10 cellular contexts compared by ENCODE assay signal in the genomic region with DNA sequence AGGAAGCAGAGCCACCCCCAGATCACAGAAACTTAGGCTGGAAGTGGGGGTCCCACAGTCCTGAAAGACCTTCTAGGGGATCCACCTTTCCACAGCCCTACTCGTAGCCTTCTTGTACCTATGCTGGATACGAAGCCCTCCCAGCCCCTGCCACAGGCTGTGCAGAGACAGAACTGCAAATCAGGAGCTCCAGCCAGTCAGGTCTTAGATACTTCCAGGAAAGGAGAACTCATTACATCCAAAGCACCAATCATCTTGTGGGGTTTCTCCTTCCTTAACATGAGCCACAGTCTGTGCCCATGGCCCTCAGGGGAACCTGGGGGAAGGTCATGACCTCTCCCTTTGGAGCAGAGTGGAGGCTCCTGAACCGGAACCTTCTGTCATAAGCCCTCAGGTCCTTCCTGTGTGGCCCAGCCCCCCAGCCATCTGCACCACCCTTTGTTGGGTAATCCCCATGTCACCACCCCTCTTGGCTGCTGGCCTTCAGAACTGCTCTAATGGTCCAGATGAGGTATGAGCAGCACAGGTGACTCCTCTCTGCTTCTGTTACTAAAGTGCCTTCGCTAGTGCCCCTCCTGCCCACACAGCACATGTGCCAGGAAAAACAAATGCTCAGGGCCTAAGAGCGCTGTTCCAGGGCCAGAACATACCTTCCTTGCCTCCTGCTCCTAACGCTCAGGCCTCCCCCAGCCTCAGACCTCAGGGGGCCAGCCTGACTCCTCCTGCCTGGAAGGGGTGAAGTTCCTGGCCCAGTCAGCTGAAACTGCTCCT. TPM values are rescaled to one million over a fixed set of nuclear protein-coding genes. Genes with fewer than 3 reads are reported as not detected.
DNase-seq lines count a peak whose midpoint lies in the region; ATAC-seq, FAIRE-seq and TF ChIP-seq lines count a peak whose summit lies in the region.
"Had no signal": no experiment of that assay in that cellular context is flagged by ENCODE, and none has a peak within 500 bp of the region (broad histone marks: within the 10 kb centered on the region; RNA-seq: fewer than 3 reads in every experiment).

No MANE protein-coding gene starts in this region.

- WGBS in esophagus muscularis mucosa: 67% methylated on average over 6 of the region's 6 CpGs

- peaks cover 0 to 11% (median 0%) of the 10 kb centered on the region in 4 donors for H3K4me1 ChIP-seq in esophagus muscularis mucosa

- H3K27ac ChIP-seq in esophagus muscularis mucosa (replicated peaks in 1 of 4): no peak overlapping the region

- DNase-seq in NCI-H2196 (lab: John Stamatoyannopoulos, UW; ENCODE audit: unreplicated experiment): peak; percentile 57
- peak; percentile 25 for DNase-seq in astrocyte of the hippocampus (ENCODE audit: low read depth, low spot score)
- DNase-seq in omental fat pad (ENCODE audit: low spot score): no peak
- no peak for DNase-seq in DMS53 treated with DMSO at 0.1 percent for 48 hours (lab: John Stamatoyannopoulos, UW; ENCODE audit: unreplicated experiment)
- no peak for DNase-seq in effector CD4-positive, alpha-beta T cell
- DNase-seq in H54 (ENCODE audit: insufficient read length, low spot score): no peak
- DNase-seq in esophagus muscularis mucosa (ENCODE audit: extremely low spot score): no peak
- DNase-seq: Right ventricle myocardium superior had no signal

- intact Hi-C loops in esophagus muscularis mucosa (cut with DNase I): no loop called here

- H3K4me3 ChIP-seq in esophagus muscularis mucosa: no peak overlapping the region

- TF ChIP-seq POLR2A in H54 (IDR thresholded peaks at IDR 0.05; ENCODE audit: low read depth, low read length) (no peak), esophagus muscularis mucosa (IDR thresholded peaks at IDR 0.05; ENCODE audit: low read depth) (no peak)

- H3K9me3 ChIP-seq in esophagus muscularis mucosa: no peaks in the 10 kb centered on the region

- H3K36me3 ChIP-seq in esophagus muscularis mucosa: no peaks in the 10 kb centered on the region

- ATAC-seq in GM21737 (IDR thresholded peaks at IDR 0.05; ENCODE audit: unreplicated experiment) (peak; percentile 54), omental fat pad (ENCODE audit: low FRiP score) (peak; percentile 41)

- no peak for TF ChIP-seq EP300 in esophagus muscularis mucosa (IDR thresholded peaks at IDR 0.05)

- FAIRE-seq in H54 (lab: Jason Lieb, UNC): no peak
- FAIRE-seq: GM18507 had no signal

- no peak for TF ChIP-seq CTCF in omental fat pad (IDR thresholded peaks at IDR 0.05)
- TF ChIP-seq CTCF in esophagus muscularis mucosa (IDR thresholded peaks at IDR 0.05): no peak

- peaks cover 0 to 96% (median 5%) of the 10 kb centered on the region in 4 donors for H3K27me3 ChIP-seq in esophagus muscularis mucosa

RNA-seq across cellular contexts. Expression of gene SRCIN1, which starts 14.6 kb away (rescaled TPM):
- 1 to 10 TPM; 1.2 to 5.6 (median 2.7) TPM for total RNA-seq in omental fat pad
- total RNA-seq in esophagus muscularis mucosa: 1 to 10 TPM; 1.2 to 2.7 (median 2.3) TPM

Comparison
In these comparisons a context has a peak if more than half of its experiments do, and no peak if none do; other contexts are left out.
1. DNase-seq: peak in NCI-H2196 (single experiment) and astrocyte of the hippocampus (single experiment); none in omental fat pad (single experiment), DMS53 treated with DMSO at 0.1 percent for 48 hours (single experiment), effector CD4-positive, alpha-beta T cell (single experiment), H54 (single experiment) and esophagus muscularis mucosa (single experiment).